ENCODE assay signal across 11 cellular contexts in genomic region chr2:236166157-236166780, GRCh38. TPM values are rescaled to one million over a fixed set of nuclear protein-coding genes. Genes with fewer than 3 reads are reported as not detected.
DNase-seq lines count a peak whose midpoint lies in the region; ATAC-seq, FAIRE-seq and TF ChIP-seq lines count a peak whose summit lies in the region.
"Had no signal": no experiment of that assay in that cellular context is flagged by ENCODE, and none has a peak within 500 bp of the region (broad histone marks: within the 10 kb centered on the region; RNA-seq: fewer than 3 reads in every experiment).

No MANE protein-coding gene starts in this region.

- H3K9me3 ChIP-seq in ectodermal cell (ENCODE audit: control insufficient read depth, low read length), result no peaks in the 10 kb centered on the region
- no peaks in the 10 kb centered on the region for H3K9me3 ChIP-seq in neural cell (ENCODE audit: low read length)
- H3K9me3 ChIP-seq: transverse colon had no signal

- 1 to 2% methylated on average over 37 to 41 of the region's 41 CpGs for WGBS in ectodermal cell, 2 experiments

- H4K20me1 ChIP-seq in neural cell (ENCODE audit: insufficient read depth), result no peaks in the 10 kb centered on the region

- H3K9ac ChIP-seq in neural cell (ENCODE audit: low read length), result no peak overlapping the region

- no peak for TF ChIP-seq POLR2A in H54 (IDR thresholded peaks at IDR 0.05; ENCODE audit: low read depth, low read length)

- TF ChIP-seq RAD21 in neural cell (conservative IDR thresholded peaks at IDR 0.05), result no peak

- no peak for TF ChIP-seq EP300 in neural cell (conservative IDR thresholded peaks at IDR 0.05; ENCODE audit: poor library complexity, severe bottlenecking)

- no peak overlapping the region for H3K27ac Mint-ChIP-seq in HFFc6

- H3K36me3 Mint-ChIP-seq in HFFc6 (ENCODE audit: low read depth), result no peaks in the 10 kb centered on the region

- H3K27me3 Mint-ChIP-seq in HFFc6 (ENCODE audit: insufficient read depth), result peaks cover 53% of the 10 kb centered on the region

- ATAC-seq in GM21390 (IDR thresholded peaks at IDR 0.05; ENCODE audit: unreplicated experiment), result no peak

- H3K27ac ChIP-seq in ectodermal cell (ENCODE audit: insufficient read depth, low read depth, low read length, poor library complexity, severe bottlenecking), result peak overlapping the region; percentile 50
- H3K27ac ChIP-seq in neural cell (ENCODE audit: low read length), result no peak overlapping the region
- H3K27ac ChIP-seq: transverse colon had no signal

- H3K27me3 ChIP-seq in ectodermal cell (ENCODE audit: control insufficient read depth, insufficient read depth, low read length, poor library complexity, severe bottlenecking), result peaks cover 100% of the 10 kb centered on the region
- H3K27me3 ChIP-seq in neural cell (ENCODE audit: insufficient read depth, low read depth, low read length), result peaks cover 100% of the 10 kb centered on the region

- TF ChIP-seq CTCF in HFFc6 (IDR thresholded peaks at IDR 0.05) (no peak), neural cell (IDR thresholded peaks at IDR 0.05; ENCODE audit: poor library complexity, severe bottlenecking) (no peak)

- no peak overlapping the region for H2AFZ ChIP-seq in neural cell (ENCODE audit: low read depth, low read length)

- H3K9me3 Mint-ChIP-seq in HFFc6, result no peaks in the 10 kb centered on the region; the same call in 1 of the 2 replicates

- peak; percentile 36 for DNase-seq in AG20443 (ENCODE audit: low spot score)
- DNase-seq in HFFc6, result no peak
- DNase-seq in H54 (ENCODE audit: insufficient read length, low spot score), result no peak
- no peak for DNase-seq in AML-193 (lab: John Stamatoyannopoulos, UW)
- no peak for DNase-seq in AG08395 (ENCODE audit: low spot score)
- DNase-seq: transverse colon had no signal

- no peak overlapping the region for H3K4me2 ChIP-seq in neural cell (ENCODE audit: low read length)

- FAIRE-seq in H54 (lab: Jason Lieb, UNC), result no peak
- FAIRE-seq: TTC549 had no signal

- no peaks in the 10 kb centered on the region for H3F3A ChIP-seq in neural cell (ENCODE audit: insufficient read depth, low read length, poor library complexity, severe bottlenecking)

- peak overlapping the region; percentile 55 for H3K4me3 ChIP-seq in ectodermal cell (ENCODE audit: insufficient read depth, low read depth, low read length)
- peak overlapping the region; percentile 63 for H3K4me3 ChIP-seq in neural cell (ENCODE audit: low read length)

- peak overlapping the region; percentile 75 for H3K4me3 Mint-ChIP-seq in HFFc6

- H3K79me2 ChIP-seq in neural cell (replicated peaks; ENCODE audit: insufficient read depth, low read length), result no peaks in the 10 kb centered on the region

- peaks cover 32% of the 10 kb centered on the region for H3K4me1 ChIP-seq in ectodermal cell (ENCODE audit: control insufficient read depth, insufficient read depth, low read length)

- H3K36me3 ChIP-seq in ectodermal cell (ENCODE audit: control insufficient read depth, insufficient read depth, low read length) (no peaks in the 10 kb centered on the region), neural cell (ENCODE audit: insufficient read depth, low read length) (no peaks in the 10 kb centered on the region)
- H3K36me3 ChIP-seq: transverse colon had no signal

- peaks cover 11% of the 10 kb centered on the region; the same call in 1 of the 2 replicates for H3K4me1 Mint-ChIP-seq in HFFc6 (ENCODE audit: low read depth)

- H3K9me2 ChIP-seq in neural cell (ENCODE audit: insufficient read depth, low read length), result no peaks in the 10 kb centered on the region

TF ChIP-seq in neural cell, 6 proteins besides CTCF, POLR2A, EP300 and RAD21:
- TF ChIP-seq MXI1 (conservative IDR thresholded peaks at IDR 0.05; ENCODE audit: poor library complexity, severe bottlenecking), result no peak
- peak; percentile 35 for TF ChIP-seq EZH2 (IDR thresholded peaks at IDR 0.05; ENCODE audit: borderline replicate concordance, insufficient read depth, low read length, poor library complexity, severe bottlenecking)
- TF ChIP-seq POLR2AphosphoS5 (IDR thresholded peaks at IDR 0.05), result peak; percentile 11

RNA-seq across cellular contexts. Expression of gene GBX2, which starts 1.9 kb away (rescaled TPM):
- total RNA-seq in HFFc6 (2021; fragmentation: NEBNext Ultra II Directional; extraction: Animal tissue kit (Norgen Biotek cat#: 25700)), result not detected
- polyA plus RNA-seq in ectodermal cell (2013, experiment 1 of 4), result 3.2 TPM
- polyA plus RNA-seq in ectodermal cell (2013, experiment 2 of 4), result 2.1 TPM
- polyA plus RNA-seq in ectodermal cell (2013, experiment 3 of 4), result 6.1 TPM
- polyA plus RNA-seq in ectodermal cell (2013, experiment 4 of 4), result 3.9 TPM
- 0.92 and 1.2 TPM in 2 replicates for polyA plus RNA-seq in neural cell
- polyA minus RNA-seq in neural cell, result 1.0 and 1.7 TPM in 2 replicates
- total RNA-seq: posterior vena cava, transverse colon had no signal
